In genomic region chr14:74973003-74973614, GRCh38 we compare ENCODE assay signal across 9 cellular contexts. TPM values are rescaled to one million over a fixed set of nuclear protein-coding genes. Genes with fewer than 3 reads are reported as not detected.
DNase-seq lines count a peak whose midpoint lies in the region; ATAC-seq, FAIRE-seq and TF ChIP-seq lines count a peak whose summit lies in the region.
"Had no signal": no experiment of that assay in that cellular context is flagged by ENCODE, and none has a peak within 500 bp of the region (broad histone marks: within the 10 kb centered on the region; RNA-seq: fewer than 3 reads in every experiment).

No MANE protein-coding gene starts in this region.

- intact Hi-C loops in CD14-positive monocyte (cut with micrococcal nuclease), result no loop called here
- intact Hi-C loops in K562 (cut with micrococcal nuclease), result no loop called here

- in situ Hi-C loops in K562 (cut with MboI), result no loop called here

- no peak overlapping the region for H2BK15ac ChIP-seq in mesenchymal stem cell (ENCODE audit: low read depth, poor library complexity, severe bottlenecking)

- H3K4me1 ChIP-seq in K562 (replicated peaks in 1 of 2; ENCODE audit: control insufficient read depth in 2 of 2, insufficient read depth in 2 of 2, low read length in 2 of 2) (peaks cover 0 to 14% of the 10 kb centered on the region in 2 experiments; a peak in 2 of 5 replicates), mesenchymal stem cell (ENCODE audit: control insufficient read depth, insufficient read depth, low read depth, low read length) (peaks cover 23% of the 10 kb centered on the region), Karpas-422 (ENCODE audit: low read length) (no peaks in the 10 kb centered on the region)

- H3K79me1 ChIP-seq in mesenchymal stem cell (replicated peaks; ENCODE audit: low read length, poor library complexity, severe bottlenecking), result no peaks in the 10 kb centered on the region

- H3K27ac ChIP-seq in K562 (ENCODE audit: extremely low read depth, low read depth, low read length) (no peak overlapping the region), mesenchymal stem cell (ENCODE audit: low read length, poor library complexity, severe bottlenecking) (no peak overlapping the region), Karpas-422 (ENCODE audit: low read length) (no peak overlapping the region)

- H3K4me3 ChIP-seq in K562 (no peak overlapping the region), mesenchymal stem cell (ENCODE audit: insufficient read depth in 1 of 2, low read depth in 1 of 2, low read length in 2 of 2) (no peak overlapping the region), Karpas-422 (ENCODE audit: low read length) (no peak overlapping the region)

- peak overlapping the region; percentile 23 to 31 for H2BK12ac ChIP-seq in mesenchymal stem cell (ENCODE audit: low read length in 2 of 2)

- H2AFZ ChIP-seq in K562 (ENCODE audit: low read depth, low read length), result no peak overlapping the region; the same call in 1 of the 2 replicates
- H2AFZ ChIP-seq in mesenchymal stem cell (ENCODE audit: low read depth, low read length), result no peak overlapping the region
- no peak overlapping the region for H2AFZ ChIP-seq in Karpas-422 (ENCODE audit: low read length)

- H3K4me3 Mint-ChIP-seq in CD14-positive monocyte, result no peak overlapping the region

- peak overlapping the region in 1 of 2 experiments; percentile 58 for H3K4ac ChIP-seq in mesenchymal stem cell (ENCODE audit: low read depth in 1 of 2, low read length in 2 of 2)

- TF ChIP-seq CTCF in CD14-positive monocyte (IDR thresholded peaks at IDR 0.05) (no peak), K562 (IDR thresholded peaks at IDR 0.05 in 2 of 3, conservative IDR thresholded peaks at IDR 0.05 in 1 of 3; ENCODE audit: insufficient read depth in 2 of 3, low read depth in 1 of 3, low read length in 3 of 3) (no peak)

- peak overlapping the region in 1 of 2 experiments; percentile 0 for H3K14ac ChIP-seq in mesenchymal stem cell (ENCODE audit: low read length in 2 of 2)

- H3K9me3 ChIP-seq in K562 (replicated peaks; ENCODE audit: control insufficient read depth, insufficient read depth, low read depth, low read length) (no peaks in the 10 kb centered on the region), mesenchymal stem cell (ENCODE audit: control insufficient read depth, low read length) (no peaks in the 10 kb centered on the region), Karpas-422 (ENCODE audit: low read length) (no peaks in the 10 kb centered on the region)

- no peak for FAIRE-seq in K562 (lab: Jason Lieb, UNC)

- H3K9me1 ChIP-seq in K562 (ENCODE audit: control insufficient read depth, insufficient read depth, low read length), result no peaks in the 10 kb centered on the region

- peak overlapping the region; percentile 67 for H4K8ac ChIP-seq in mesenchymal stem cell (ENCODE audit: low read length)

- H2AK5ac ChIP-seq in mesenchymal stem cell (ENCODE audit: low read length, severe bottlenecking), result no peak overlapping the region

- H3K18ac ChIP-seq in mesenchymal stem cell (ENCODE audit: low read depth in 1 of 2, low read length in 2 of 2), result peak overlapping the region; percentile 5 to 73

- no peaks in the 10 kb centered on the region for H3K9me2 ChIP-seq in Karpas-422 (replicated peaks; ENCODE audit: insufficient read depth, low read length)

- H3K4me2 ChIP-seq in K562 (ENCODE audit: insufficient read depth, low read length), result no peak overlapping the region
- H3K4me2 ChIP-seq in mesenchymal stem cell (ENCODE audit: low read length, poor library complexity, severe bottlenecking), result no peak overlapping the region
- H3K4me2 ChIP-seq in Karpas-422 (ENCODE audit: low read depth, low read length, poor library complexity, severe bottlenecking), result no peak overlapping the region

- H3K27me3 ChIP-seq in K562 (ENCODE audit: control insufficient read depth in 2 of 2, insufficient read depth in 2 of 2, low read length in 2 of 2) (no peaks in the 10 kb centered on the region), mesenchymal stem cell (ENCODE audit: control insufficient read depth in 1 of 2, insufficient read depth in 1 of 2, low read length in 2 of 2) (no peaks in the 10 kb centered on the region), Karpas-422 (ENCODE audit: low read length) (no peaks in the 10 kb centered on the region)

- CTCF ChIA-PET in K562 (lab: Yijun Ruan, JAX; ENCODE audit: low intra/inter-chr PET ratio), result no interaction called here

- no peaks in the 10 kb centered on the region for H3K4me1 Mint-ChIP-seq in CD14-positive monocyte

- no peak overlapping the region for H2BK120ac ChIP-seq in mesenchymal stem cell (ENCODE audit: low read depth, low read length)

- peaks cover 2 to 7% (median 2%) of the 10 kb centered on the region in 3 donors for H3K27me3 Mint-ChIP-seq in CD14-positive monocyte (ENCODE audit: low read depth in 3 of 3)

- H4K91ac ChIP-seq in mesenchymal stem cell (ENCODE audit: low read length), result peak overlapping the region; percentile 76

- H3K23ac ChIP-seq in mesenchymal stem cell (ENCODE audit: low read length in 2 of 2), result no peak overlapping the region

- no TSS peak for BruUV-seq in K562 (replicated peaks; lab: Mats Ljungman, UMichigan)

- peaks cover 0 to 2% (median 0%) of the 10 kb centered on the region in 7 donors for H3K9me3 Mint-ChIP-seq in CD14-positive monocyte

- H4K20me1 ChIP-seq in K562 (replicated peaks; ENCODE audit: control insufficient read depth, insufficient read depth, low read length) (no peaks in the 10 kb centered on the region), Karpas-422 (ENCODE audit: insufficient read depth, low read depth, low read length) (no peaks in the 10 kb centered on the region)

- H3K79me2 ChIP-seq in K562 (ENCODE audit: control insufficient read depth, insufficient read depth, low read length) (no peaks in the 10 kb centered on the region), Karpas-422 (ENCODE audit: low read length) (no peaks in the 10 kb centered on the region)

- H3K27ac Mint-ChIP-seq in CD14-positive monocyte, result no peak overlapping the region

- H3K36me3 ChIP-seq in K562 (ENCODE audit: control insufficient read depth, insufficient read depth, low read length) (no peaks in the 10 kb centered on the region), mesenchymal stem cell (ENCODE audit: control insufficient read depth in 1 of 2, insufficient read depth in 2 of 2, low read depth in 1 of 2, low read length in 2 of 2) (no peaks in the 10 kb centered on the region), Karpas-422 (ENCODE audit: insufficient read depth, low read length) (no peaks in the 10 kb centered on the region)

- TF ChIP-seq EP300 in K562 (IDR thresholded peaks at IDR 0.05; ENCODE audit: low read length), result no peak

- no peak overlapping the region for H2BK5ac ChIP-seq in mesenchymal stem cell (ENCODE audit: low read depth, low read length, poor library complexity, severe bottlenecking)

- ATAC-seq in K562 (peak; percentile 48; the same call in 2 of the 3 replicates), GM18511 (IDR thresholded peaks at IDR 0.05; ENCODE audit: unreplicated experiment) (no peak), GM21515 (IDR thresholded peaks at IDR 0.05; ENCODE audit: unreplicated experiment) (no peak)

- no peak for TF ChIP-seq POLR2A in K562 (conservative IDR thresholded peaks at IDR 0.05)

- POLR2A ChIA-PET in K562 (lab: Yijun Ruan, JAX), result no interaction called here

- WGBS in K562 (ENCODE audit: insufficient coverage, low coverage, missing lambda C conversion rate), result 74% methylated on average over 13 of the region's 15 CpGs
- 70% methylated on average over 14 of the region's 15 CpGs for WGBS in mesenchymal stem cell

- H3K36me3 Mint-ChIP-seq in CD14-positive monocyte, result no peaks in the 10 kb centered on the region

- DNase-seq in CD14-positive monocyte (ENCODE audit: low spot score), result peak; percentile 68
- DNase-seq in M059J (ENCODE audit: low read depth), result peak; percentile 56
- DNase-seq in K562 (ENCODE audit: extremely low read depth in 1 of 4, low spot score in 3 of 4), result no peak
- DNase-seq in mesenchymal stem cell, result no peak
- no peak for DNase-seq in Karpas-422
- DNase-seq in NCI-H1105 treated with DMSO at 0.1 percent for 48 hours (lab: John Stamatoyannopoulos, UW), result no peak
- DNase-seq: NCI-H446 treated with DMSO at 0.1 percent for 48 hours had no signal

- H3K9ac ChIP-seq in K562 (ENCODE audit: insufficient read depth in 1 of 2, low read depth in 2 of 2, low read length in 2 of 2), result no peak overlapping the region
- H3K9ac ChIP-seq in mesenchymal stem cell (ENCODE audit: low read length), result no peak overlapping the region
- H3K9ac ChIP-seq in Karpas-422 (ENCODE audit: low read length), result no peak overlapping the region

- TF ChIP-seq RAD21 in K562 (CRISPR knock-in tag; conservative IDR thresholded peaks at IDR 0.05 in 1 of 2, IDR thresholded peaks at IDR 0.05 in 1 of 2), result no peak

RNA-seq across cellular contexts. Expression of gene PGF, which starts 17.7 kb away (rescaled TPM):
- not detected for polyA plus RNA-seq in CD14-positive monocyte
- 9.3 and 11.7 TPM in 2 replicates for total RNA-seq in M059J (2014; rRNA removed; shearing (Covaris generic))
- 0.23 and 0.65 TPM in 2 replicates for total RNA-seq in K562 (2011; cell fraction: chromatin; rRNA removed; ENCODE audit: low replicate concordance)
- total RNA-seq in K562 (2011; cell fraction: nucleolus; rRNA removed), result 0.79 and 1.2 TPM in 2 replicates
- 0.51 and 0.69 TPM in 2 replicates for total RNA-seq in K562 (2011; cell fraction: nucleoplasm; rRNA removed)
- 0.18 and 0.90 TPM in 2 replicates for total RNA-seq in K562 (2014; rRNA removed)
- total RNA-seq in K562 (2014; rRNA removed; fragmentation: Illumina TruSeq; extraction: Trizol), result 0.22 and 0.32 TPM in 2 replicates
- total RNA-seq in K562 (2015; rRNA removed; fragmentation: Illumina TruSeq; extraction: Trizol), result 0.11 and 0.34 TPM in 2 replicates
- 0.29 and 0.44 TPM in 2 replicates for total RNA-seq in K562 (2021)
- 0.14 and 0.20 TPM in 2 replicates for polyA plus RNA-seq in K562 (2011; rRNA removed)
- polyA plus RNA-seq in K562 (2011; cell fraction: cytosol; rRNA removed), result 0.03 and 0.07 TPM in 2 replicates
- 0.06 and 0.31 TPM in 2 replicates for polyA plus RNA-seq in K562 (2011; cell fraction: nucleus; rRNA removed)
- 0.10 and 0.29 TPM in 2 replicates for polyA plus RNA-seq in K562 (2012)
- polyA plus RNA-seq in K562 (2014; fragmentation: Illumina TruSeq; extraction: Trizol), result 0.18 and 0.54 TPM in 2 replicates
- polyA plus RNA-seq in K562 (2014; fragmentation: Nextera tagmentation; extraction: Ambion mirVana), result under 1 TPM; 0.04 to 0.07 TPM
- 0.30 and 0.66 TPM in 2 replicates for polyA plus RNA-seq in K562 (2014; rRNA removed)
- 0.06 and 0.14 TPM in 2 replicates for polyA minus RNA-seq in K562 (2011; rRNA and poly(A)+ RNA removed)
- not detected in 2 replicates for polyA minus RNA-seq in K562 (2011; cell fraction: cytosol; rRNA and poly(A)+ RNA removed)
- 0.22 and 0.40 TPM in 2 replicates for polyA minus RNA-seq in K562 (2011; cell fraction: nucleus; rRNA and poly(A)+ RNA removed)
- polyA plus RNA-seq in mesenchymal stem cell (2013, experiment 1 of 2), result 6.4 TPM
- polyA plus RNA-seq in mesenchymal stem cell (2013, experiment 2 of 2), result 6.8 TPM
- 3.5 and 8.3 TPM in 2 replicates for total RNA-seq in Karpas-422 (2014; rRNA removed; shearing (Covaris generic); ENCODE audit: low replicate concordance)

RNA-seq across cellular contexts. Expression of gene EIF2B2, which starts 29.6 kb away (rescaled TPM):
- polyA plus RNA-seq in CD14-positive monocyte (10 to 100 TPM; 20.8 to 26.3 TPM), K562 (2011; rRNA removed) (94.1 and 95.6 TPM in 2 replicates), K562 (2014; fragmentation: Illumina TruSeq; extraction: Trizol) (52.4 and 55.6 TPM in 2 replicates), K562 (2014; fragmentation: Nextera tagmentation; extraction: Ambion mirVana) (10 to 100 TPM; 10.6 to 16.1 TPM), K562 (2014; rRNA removed) (58.7 and 68.3 TPM in 2 replicates)
- total RNA-seq in M059J (2014; rRNA removed; shearing (Covaris generic)), result 66.1 and 67.4 TPM in 2 replicates
- 38.8 and 45.9 TPM in 2 replicates for total RNA-seq in K562 (2011; cell fraction: chromatin; rRNA removed; ENCODE audit: low replicate concordance)
- 28.3 and 32.6 TPM in 2 replicates for total RNA-seq in K562 (2011; cell fraction: nucleolus; rRNA removed)
- 30.9 and 46.0 TPM in 2 replicates for total RNA-seq in K562 (2011; cell fraction: nucleoplasm; rRNA removed)
- total RNA-seq in K562 (2014; rRNA removed) (53.3 and 65.7 TPM in 2 replicates), K562 (2014; rRNA removed; fragmentation: Illumina TruSeq; extraction: Trizol) (29.1 and 29.3 TPM in 2 replicates), K562 (2015; rRNA removed; fragmentation: Illumina TruSeq; extraction: Trizol) (28.3 and 31.8 TPM in 2 replicates), K562 (2021) (38.9 and 39.5 TPM in 2 replicates)
- 76.7 and 80.9 TPM in 2 replicates for polyA plus RNA-seq in K562 (2011; cell fraction: cytosol; rRNA removed)
- 48.0 and 48.4 TPM in 2 replicates for polyA plus RNA-seq in K562 (2011; cell fraction: nucleus; rRNA removed)
- polyA plus RNA-seq in K562 (2012), result 43.7 and 47.1 TPM in 2 replicates
- polyA minus RNA-seq in K562 (2011; rRNA and poly(A)+ RNA removed), result 50.6 and 57.5 TPM in 2 replicates
- 29.7 and 30.0 TPM in 2 replicates for polyA minus RNA-seq in K562 (2011; cell fraction: cytosol; rRNA and poly(A)+ RNA removed)
- 13.5 and 25.0 TPM in 2 replicates for polyA minus RNA-seq in K562 (2011; cell fraction: nucleus; rRNA and poly(A)+ RNA removed)
- 35.8 TPM for polyA plus RNA-seq in mesenchymal stem cell (2013, experiment 1 of 2)
- 30.3 TPM for polyA plus RNA-seq in mesenchymal stem cell (2013, experiment 2 of 2)
- total RNA-seq in Karpas-422 (2014; rRNA removed; shearing (Covaris generic); ENCODE audit: low replicate concordance), result 86.5 and 106 TPM in 2 replicates

RNA-seq across cellular contexts. Expression of gene RPS6KL1, which starts 50.0 kb away (rescaled TPM):
- polyA plus RNA-seq in CD14-positive monocyte (not detected), K562 (2011; rRNA removed) (6.8 and 8.3 TPM in 2 replicates), K562 (2014; fragmentation: Illumina TruSeq; extraction: Trizol) (7.7 and 8.6 TPM in 2 replicates), K562 (2014; fragmentation: Nextera tagmentation; extraction: Ambion mirVana) (1 to 10 TPM in 1 of 2 experiments, under 1 TPM in 1; 0.91 to 1.8 TPM), K562 (2014; rRNA removed) (10.2 and 11.6 TPM in 2 replicates)
- total RNA-seq in M059J (2014; rRNA removed; shearing (Covaris generic)), result not detected in 2 replicates
- total RNA-seq in K562 (2011; cell fraction: chromatin; rRNA removed; ENCODE audit: low replicate concordance), result 43.9 and 107 TPM in 2 replicates
- total RNA-seq in K562 (2011; cell fraction: nucleolus; rRNA removed), result 48.3 and 51.7 TPM in 2 replicates
- 33.6 and 36.7 TPM in 2 replicates for total RNA-seq in K562 (2011; cell fraction: nucleoplasm; rRNA removed)
- total RNA-seq in K562 (2014; rRNA removed) (10.6 and 11.1 TPM in 2 replicates), K562 (2014; rRNA removed; fragmentation: Illumina TruSeq; extraction: Trizol) (8.1 and 8.2 TPM in 2 replicates), K562 (2015; rRNA removed; fragmentation: Illumina TruSeq; extraction: Trizol) (5.7 and 5.8 TPM in 2 replicates), K562 (2021) (13.6 and 15.5 TPM in 2 replicates)
- 4.3 and 6.7 TPM in 2 replicates for polyA plus RNA-seq in K562 (2011; cell fraction: cytosol; rRNA removed)
- polyA plus RNA-seq in K562 (2011; cell fraction: nucleus; rRNA removed), result 19.3 and 36.6 TPM in 2 replicates
- polyA plus RNA-seq in K562 (2012), result 5.5 and 6.8 TPM in 2 replicates
- 10.8 and 14.4 TPM in 2 replicates for polyA minus RNA-seq in K562 (2011; rRNA and poly(A)+ RNA removed)
- 4.2 and 4.9 TPM in 2 replicates for polyA minus RNA-seq in K562 (2011; cell fraction: cytosol; rRNA and poly(A)+ RNA removed)
- polyA minus RNA-seq in K562 (2011; cell fraction: nucleus; rRNA and poly(A)+ RNA removed), result 12.8 and 15.6 TPM in 2 replicates
- 0.41 TPM for polyA plus RNA-seq in mesenchymal stem cell (2013, experiment 1 of 2)
- polyA plus RNA-seq in mesenchymal stem cell (2013, experiment 2 of 2), result 0.52 TPM
- 34.3 and 60.2 TPM in 2 replicates for total RNA-seq in Karpas-422 (2014; rRNA removed; shearing (Covaris generic); ENCODE audit: low replicate concordance)

Comparison
In these comparisons a context has a peak if more than half of its experiments do, and no peak if none do; other contexts are left out.
1. DNase-seq: peak in CD14-positive monocyte (single experiment) and M059J (single experiment); none in K562 (0 of 4), mesenchymal stem cell (single experiment), Karpas-422 (single experiment) and NCI-H1105 treated with DMSO at 0.1 percent for 48 hours (single experiment).